In the genomic region with DNA sequence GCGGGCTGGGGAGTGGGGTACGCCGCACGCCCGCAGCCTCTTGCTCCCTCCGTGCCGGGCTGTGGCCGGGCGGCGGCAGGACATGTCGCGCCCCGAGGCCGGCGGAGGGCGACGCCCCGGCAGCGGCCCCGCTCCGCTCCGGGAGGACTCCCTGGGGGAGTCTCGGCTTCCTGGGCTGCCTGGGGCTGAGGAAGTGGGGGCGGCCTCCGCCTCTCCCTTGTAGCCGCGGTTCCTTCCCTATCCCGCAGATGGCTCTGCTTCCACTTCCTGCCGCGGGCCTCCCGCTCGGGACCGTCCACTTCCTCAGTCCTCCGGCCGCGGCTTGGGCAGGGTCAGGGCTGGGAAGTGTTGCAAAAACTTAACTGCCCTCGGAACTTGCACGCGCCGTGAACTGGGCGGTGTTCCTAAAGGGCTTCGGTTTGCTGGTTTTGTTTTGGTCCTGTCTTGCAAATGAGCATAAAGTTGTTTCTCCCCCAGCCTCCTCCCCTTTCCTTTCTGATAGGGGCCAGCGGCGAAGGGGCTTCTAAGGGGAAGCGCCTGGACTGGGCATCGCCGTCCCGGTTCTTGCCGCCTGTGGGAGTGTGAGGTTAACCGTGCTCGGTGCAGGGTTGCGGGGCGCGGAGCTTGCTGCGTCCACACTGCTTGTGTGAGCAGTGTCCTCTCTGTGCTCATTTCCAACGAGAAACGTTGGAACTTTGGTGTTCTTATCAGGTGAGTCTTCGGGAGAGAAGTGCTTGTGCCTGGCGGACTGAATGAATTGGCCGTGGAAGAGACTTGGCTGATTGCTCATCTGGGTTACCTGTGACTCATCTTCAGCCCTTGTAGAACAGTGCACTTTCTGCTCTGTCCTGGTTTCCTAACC, we compare ENCODE assay signal across 1 cellular context.
TF ChIP-seq lines count a peak whose summit lies in the region.

No MANE protein-coding gene starts in this region.

TF ChIP-seq in HepG2, 621 proteins besides CTCF, POLR2A, EP300 and RAD21 (continued from another document and continues in another):
- TF ChIP-seq, protein P1, sequence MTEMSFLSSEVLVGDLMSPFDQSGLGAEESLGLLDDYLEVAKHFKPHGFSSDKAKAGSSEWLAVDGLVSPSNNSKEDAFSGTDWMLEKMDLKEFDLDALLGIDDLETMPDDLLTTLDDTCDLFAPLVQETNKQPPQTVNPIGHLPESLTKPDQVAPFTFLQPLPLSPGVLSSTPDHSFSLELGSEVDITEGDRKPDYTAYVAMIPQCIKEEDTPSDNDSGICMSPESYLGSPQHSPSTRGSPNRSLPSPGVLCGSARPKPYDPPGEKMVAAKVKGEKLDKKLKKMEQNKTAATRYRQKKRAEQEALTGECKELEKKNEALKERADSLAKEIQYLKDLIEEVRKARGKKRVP (CRISPR knock-in tag; IDR thresholded peaks at IDR 0.05): peak in 1 of 2 experiments; percentile 42; a peak in 1 of 4 replicates
- TF ChIP-seq, protein P2, sequence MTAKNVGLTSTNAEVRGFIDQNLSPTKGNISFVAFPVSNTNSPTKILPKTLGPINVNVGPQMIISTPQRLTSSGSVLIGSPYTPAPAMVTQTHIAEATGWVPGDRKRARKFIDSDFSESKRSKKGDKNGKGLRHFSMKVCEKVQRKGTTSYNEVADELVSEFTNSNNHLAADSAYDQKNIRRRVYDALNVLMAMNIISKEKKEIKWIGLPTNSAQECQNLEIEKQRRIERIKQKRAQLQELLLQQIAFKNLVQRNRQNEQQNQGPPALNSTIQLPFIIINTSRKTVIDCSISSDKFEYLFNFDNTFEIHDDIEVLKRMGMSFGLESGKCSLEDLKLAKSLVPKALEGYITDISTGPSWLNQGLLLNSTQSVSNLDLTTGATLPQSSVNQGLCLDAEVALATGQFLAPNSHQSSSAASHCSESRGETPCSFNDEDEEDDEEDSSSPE (CRISPR knock-in tag; IDR thresholded peaks at IDR 0.05): peak; percentile 39; the same call in 1 of the 2 replicates
- TF ChIP-seq ZNF558 (CRISPR knock-in tag; IDR thresholded peaks at IDR 0.05; ENCODE audit: borderline replicate concordance) (no peak), KDM3A (CRISPR knock-in tag; IDR thresholded peaks at IDR 0.05; ENCODE audit: low read depth) (0 out of 2 replicates have a peak, but pooled peaks have one; percentile 49), GABPB1 (CRISPR knock-in tag; IDR thresholded peaks at IDR 0.05) (peak; percentile 84), KDM2A (CRISPR knock-in tag; IDR thresholded peaks at IDR 0.05; ENCODE audit: borderline replicate concordance, low read depth) (peak; percentile 74), ZBTB20 (CRISPR knock-in tag; IDR thresholded peaks at IDR 0.05; ENCODE audit: borderline replicate concordance, low read depth) (peak; percentile 23; the same call in 1 of the 2 replicates), ZNF484 (CRISPR knock-in tag; IDR thresholded peaks at IDR 0.05; ENCODE audit: borderline replicate concordance, low read depth) (no peak), MIER3 (CRISPR knock-in tag; IDR thresholded peaks at IDR 0.05; ENCODE audit: borderline replicate concordance) (peak; percentile 73; the same call in 1 of the 2 replicates), KDM5A (IDR thresholded peaks at IDR 0.05; ENCODE audit: borderline replicate concordance, low read length) (peak; percentile 43; the same call in 1 of the 2 replicates), NFKB2 (CRISPR knock-in tag; IDR thresholded peaks at IDR 0.05; ENCODE audit: borderline replicate concordance) (peak; percentile 57; the same call in 1 of the 2 replicates), ZFP41 (CRISPR knock-in tag; IDR thresholded peaks at IDR 0.05; ENCODE audit: borderline replicate concordance) (no peak), TCF12 (IDR thresholded peaks at IDR 0.05) (no peak), TCF12 (CRISPR knock-in tag; IDR thresholded peaks at IDR 0.05) (no peak), SMAD9 (CRISPR knock-in tag; IDR thresholded peaks at IDR 0.05) (0 out of 2 replicates have a peak, but pooled peaks have one; percentile 33), ZSCAN20 (CRISPR knock-in tag; IDR thresholded peaks at IDR 0.05; ENCODE audit: borderline replicate concordance) (0 out of 2 replicates have a peak, but pooled peaks have one; percentile 60), PAX8 (CRISPR knock-in tag; IDR thresholded peaks at IDR 0.05; ENCODE audit: borderline replicate concordance) (no peak), HNRNPH1 (optimal IDR thresholded peaks at IDR 0.05; ENCODE audit: low read depth, low read length) (no peak), ZNF781 (CRISPR knock-in tag; IDR thresholded peaks at IDR 0.05; ENCODE audit: borderline replicate concordance, not compliant biosample characterization) (peak; percentile 55), HNRNPL (IDR thresholded peaks at IDR 0.05; ENCODE audit: low read depth, low read length) (peak; percentile 49; the same call in 1 of the 2 replicates), FOXP1 (IDR thresholded peaks at IDR 0.05) (no peak), FOXP1 (CRISPR knock-in tag; IDR thresholded peaks at IDR 0.05) (no peak), ZNF720 (CRISPR knock-in tag; IDR thresholded peaks at IDR 0.05) (no peak; the same call in 1 of the 2 replicates), ZNF232 (CRISPR knock-in tag; IDR thresholded peaks at IDR 0.05; ENCODE audit: borderline replicate concordance) (peak; percentile 70; the same call in 1 of the 2 replicates), YEATS4 (CRISPR knock-in tag; IDR thresholded peaks at IDR 0.05; ENCODE audit: borderline replicate concordance) (peak; percentile 81), KMT2A (CRISPR knock-in tag; IDR thresholded peaks at IDR 0.05) (peak; percentile 80), ZNF160 (CRISPR knock-in tag; IDR thresholded peaks at IDR 0.05) (0 out of 2 replicates have a peak, but pooled peaks have one; percentile 35)
- TF ChIP-seq, protein P3, sequence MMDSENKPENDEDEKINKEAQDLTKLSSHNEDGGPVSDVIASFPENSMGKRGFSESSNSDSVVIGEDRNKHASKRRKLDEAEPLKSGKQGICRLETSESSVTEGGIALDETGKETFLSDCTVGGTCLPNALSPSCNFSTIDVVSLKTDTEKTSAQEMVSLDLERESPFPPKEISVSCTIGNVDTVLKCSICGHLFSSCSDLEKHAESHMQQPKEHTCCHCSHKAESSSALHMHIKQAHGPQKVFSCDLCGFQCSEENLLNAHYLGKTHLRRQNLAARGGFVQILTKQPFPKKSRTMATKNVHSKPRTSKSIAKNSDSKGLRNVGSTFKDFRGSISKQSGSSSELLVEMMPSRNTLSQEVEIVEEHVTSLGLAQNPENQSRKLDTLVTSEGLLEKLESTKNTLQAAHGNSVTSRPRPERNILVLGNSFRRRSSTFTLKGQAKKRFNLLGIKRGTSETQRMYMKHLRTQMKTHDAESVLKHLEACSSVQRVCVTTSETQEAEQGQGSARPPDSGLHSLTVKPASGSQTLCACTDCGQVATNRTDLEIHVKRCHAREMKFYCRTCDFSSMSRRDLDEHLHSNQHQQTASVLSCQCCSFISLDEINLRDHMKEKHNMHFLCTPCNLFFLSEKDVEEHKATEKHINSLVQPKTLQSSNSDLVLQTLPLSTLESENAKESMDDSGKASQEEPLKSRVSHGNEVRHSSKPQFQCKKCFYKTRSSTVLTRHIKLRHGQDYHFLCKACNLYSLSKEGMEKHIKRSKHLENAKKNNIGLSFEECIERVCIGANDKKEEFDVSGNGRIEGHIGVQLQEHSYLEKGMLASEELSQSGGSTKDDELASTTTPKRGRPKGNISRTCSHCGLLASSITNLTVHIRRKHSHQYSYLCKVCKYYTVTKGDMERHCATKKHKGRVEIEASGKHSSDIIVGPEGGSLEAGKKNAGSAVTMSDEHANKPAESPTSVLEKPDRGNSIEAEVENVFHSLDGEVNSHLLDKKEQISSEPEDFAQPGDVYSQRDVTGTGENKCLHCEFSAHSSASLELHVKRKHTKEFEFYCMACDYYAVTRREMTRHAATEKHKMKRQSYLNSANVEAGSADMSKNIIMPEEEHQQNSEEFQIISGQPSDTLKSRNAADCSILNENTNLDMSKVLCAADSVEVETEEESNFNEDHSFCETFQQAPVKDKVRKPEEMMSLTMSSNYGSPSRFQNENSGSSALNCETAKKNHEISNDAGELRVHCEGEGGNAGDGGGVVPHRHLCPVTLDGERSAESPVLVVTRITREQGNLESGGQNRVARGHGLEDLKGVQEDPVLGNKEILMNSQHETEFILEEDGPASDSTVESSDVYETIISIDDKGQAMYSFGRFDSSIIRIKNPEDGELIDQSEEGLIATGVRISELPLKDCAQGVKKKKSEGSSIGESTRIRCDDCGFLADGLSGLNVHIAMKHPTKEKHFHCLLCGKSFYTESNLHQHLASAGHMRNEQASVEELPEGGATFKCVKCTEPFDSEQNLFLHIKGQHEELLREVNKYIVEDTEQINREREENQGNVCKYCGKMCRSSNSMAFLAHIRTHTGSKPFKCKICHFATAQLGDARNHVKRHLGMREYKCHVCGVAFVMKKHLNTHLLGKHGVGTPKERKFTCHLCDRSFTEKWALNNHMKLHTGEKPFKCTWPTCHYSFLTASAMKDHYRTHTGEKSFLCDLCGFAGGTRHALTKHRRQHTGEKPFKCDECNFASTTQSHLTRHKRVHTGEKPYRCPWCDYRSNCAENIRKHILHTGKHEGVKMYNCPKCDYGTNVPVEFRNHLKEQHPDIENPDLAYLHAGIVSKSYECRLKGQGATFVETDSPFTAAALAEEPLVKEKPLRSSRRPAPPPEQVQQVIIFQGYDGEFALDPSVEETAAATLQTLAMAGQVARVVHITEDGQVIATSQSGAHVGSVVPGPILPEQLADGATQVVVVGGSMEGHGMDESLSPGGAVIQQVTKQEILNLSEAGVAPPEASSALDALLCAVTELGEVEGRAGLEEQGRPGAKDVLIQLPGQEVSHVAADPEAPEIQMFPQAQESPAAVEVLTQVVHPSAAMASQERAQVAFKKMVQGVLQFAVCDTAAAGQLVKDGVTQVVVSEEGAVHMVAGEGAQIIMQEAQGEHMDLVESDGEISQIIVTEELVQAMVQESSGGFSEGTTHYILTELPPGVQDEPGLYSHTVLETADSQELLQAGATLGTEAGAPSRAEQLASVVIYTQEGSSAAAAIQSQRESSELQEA (CRISPR knock-in tag; IDR thresholded peaks at IDR 0.05; ENCODE audit: not compliant biosample characterization): no peak
- TF ChIP-seq, protein P4, sequence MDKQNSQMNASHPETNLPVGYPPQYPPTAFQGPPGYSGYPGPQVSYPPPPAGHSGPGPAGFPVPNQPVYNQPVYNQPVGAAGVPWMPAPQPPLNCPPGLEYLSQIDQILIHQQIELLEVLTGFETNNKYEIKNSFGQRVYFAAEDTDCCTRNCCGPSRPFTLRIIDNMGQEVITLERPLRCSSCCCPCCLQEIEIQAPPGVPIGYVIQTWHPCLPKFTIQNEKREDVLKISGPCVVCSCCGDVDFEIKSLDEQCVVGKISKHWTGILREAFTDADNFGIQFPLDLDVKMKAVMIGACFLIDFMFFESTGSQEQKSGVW (CRISPR knock-in tag; IDR thresholded peaks at IDR 0.05; ENCODE audit: borderline replicate concordance): no peak
- TF ChIP-seq, protein P5, sequence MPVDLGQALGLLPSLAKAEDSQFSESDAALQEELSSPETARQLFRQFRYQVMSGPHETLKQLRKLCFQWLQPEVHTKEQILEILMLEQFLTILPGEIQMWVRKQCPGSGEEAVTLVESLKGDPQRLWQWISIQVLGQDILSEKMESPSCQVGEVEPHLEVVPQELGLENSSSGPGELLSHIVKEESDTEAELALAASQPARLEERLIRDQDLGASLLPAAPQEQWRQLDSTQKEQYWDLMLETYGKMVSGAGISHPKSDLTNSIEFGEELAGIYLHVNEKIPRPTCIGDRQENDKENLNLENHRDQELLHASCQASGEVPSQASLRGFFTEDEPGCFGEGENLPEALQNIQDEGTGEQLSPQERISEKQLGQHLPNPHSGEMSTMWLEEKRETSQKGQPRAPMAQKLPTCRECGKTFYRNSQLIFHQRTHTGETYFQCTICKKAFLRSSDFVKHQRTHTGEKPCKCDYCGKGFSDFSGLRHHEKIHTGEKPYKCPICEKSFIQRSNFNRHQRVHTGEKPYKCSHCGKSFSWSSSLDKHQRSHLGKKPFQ (CRISPR knock-in tag; IDR thresholded peaks at IDR 0.05; ENCODE audit: insufficient replicate concordance): peak; percentile 59
- TF ChIP-seq, protein P6, sequence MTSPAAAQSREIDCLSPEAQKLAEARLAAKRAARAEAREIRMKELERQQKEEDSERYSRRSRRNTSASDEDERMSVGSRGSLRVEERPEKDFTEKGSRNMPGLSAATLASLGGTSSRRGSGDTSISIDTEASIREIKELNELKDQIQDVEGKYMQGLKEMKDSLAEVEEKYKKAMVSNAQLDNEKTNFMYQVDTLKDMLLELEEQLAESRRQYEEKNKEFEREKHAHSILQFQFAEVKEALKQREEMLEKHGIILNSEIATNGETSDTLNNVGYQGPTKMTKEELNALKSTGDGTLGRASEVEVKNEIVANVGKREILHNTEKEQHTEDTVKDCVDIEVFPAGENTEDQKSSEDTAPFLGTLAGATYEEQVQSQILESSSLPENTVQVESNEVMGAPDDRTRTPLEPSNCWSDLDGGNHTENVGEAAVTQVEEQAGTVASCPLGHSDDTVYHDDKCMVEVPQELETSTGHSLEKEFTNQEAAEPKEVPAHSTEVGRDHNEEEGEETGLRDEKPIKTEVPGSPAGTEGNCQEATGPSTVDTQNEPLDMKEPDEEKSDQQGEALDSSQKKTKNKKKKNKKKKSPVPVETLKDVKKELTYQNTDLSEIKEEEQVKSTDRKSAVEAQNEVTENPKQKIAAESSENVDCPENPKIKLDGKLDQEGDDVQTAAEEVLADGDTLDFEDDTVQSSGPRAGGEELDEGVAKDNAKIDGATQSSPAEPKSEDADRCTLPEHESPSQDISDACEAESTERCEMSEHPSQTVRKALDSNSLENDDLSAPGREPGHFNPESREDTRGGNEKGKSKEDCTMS (CRISPR knock-in tag; conservative IDR thresholded peaks at IDR 0.05): no peak
- TF ChIP-seq, protein P7, sequence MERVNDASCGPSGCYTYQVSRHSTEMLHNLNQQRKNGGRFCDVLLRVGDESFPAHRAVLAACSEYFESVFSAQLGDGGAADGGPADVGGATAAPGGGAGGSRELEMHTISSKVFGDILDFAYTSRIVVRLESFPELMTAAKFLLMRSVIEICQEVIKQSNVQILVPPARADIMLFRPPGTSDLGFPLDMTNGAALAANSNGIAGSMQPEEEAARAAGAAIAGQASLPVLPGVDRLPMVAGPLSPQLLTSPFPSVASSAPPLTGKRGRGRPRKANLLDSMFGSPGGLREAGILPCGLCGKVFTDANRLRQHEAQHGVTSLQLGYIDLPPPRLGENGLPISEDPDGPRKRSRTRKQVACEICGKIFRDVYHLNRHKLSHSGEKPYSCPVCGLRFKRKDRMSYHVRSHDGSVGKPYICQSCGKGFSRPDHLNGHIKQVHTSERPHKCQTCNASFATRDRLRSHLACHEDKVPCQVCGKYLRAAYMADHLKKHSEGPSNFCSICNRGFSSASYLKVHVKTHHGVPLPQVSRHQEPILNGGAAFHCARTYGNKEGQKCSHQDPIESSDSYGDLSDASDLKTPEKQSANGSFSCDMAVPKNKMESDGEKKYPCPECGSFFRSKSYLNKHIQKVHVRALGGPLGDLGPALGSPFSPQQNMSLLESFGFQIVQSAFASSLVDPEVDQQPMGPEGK (CRISPR knock-in tag; IDR thresholded peaks at IDR 0.05): peak; percentile 70; the same call in 1 of the 2 replicates
- TF ChIP-seq, protein P8, sequence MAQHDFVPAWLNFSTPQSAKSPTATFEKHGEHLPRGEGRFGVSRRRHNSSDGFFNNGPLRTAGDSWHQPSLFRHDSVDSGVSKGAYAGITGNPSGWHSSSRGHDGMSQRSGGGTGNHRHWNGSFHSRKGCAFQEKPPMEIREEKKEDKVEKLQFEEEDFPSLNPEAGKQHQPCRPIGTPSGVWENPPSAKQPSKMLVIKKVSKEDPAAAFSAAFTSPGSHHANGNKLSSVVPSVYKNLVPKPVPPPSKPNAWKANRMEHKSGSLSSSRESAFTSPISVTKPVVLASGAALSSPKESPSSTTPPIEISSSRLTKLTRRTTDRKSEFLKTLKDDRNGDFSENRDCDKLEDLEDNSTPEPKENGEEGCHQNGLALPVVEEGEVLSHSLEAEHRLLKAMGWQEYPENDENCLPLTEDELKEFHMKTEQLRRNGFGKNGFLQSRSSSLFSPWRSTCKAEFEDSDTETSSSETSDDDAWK (CRISPR knock-in tag; IDR thresholded peaks at IDR 0.05): no peak
